In genomic region chr4:4032895-4033605, GRCh38 we compare ENCODE assay signal across 8 cellular contexts.
DNase-seq lines count a peak whose midpoint lies in the region; ATAC-seq and TF ChIP-seq lines count a peak whose summit lies in the region.
"Not testable (repeated sequence)": the region's sequence is repeated elsewhere in the genome, so short reads cannot be mapped to it uniquely, and the experiment has no call there.

No MANE protein-coding gene starts in this region.

- peak in 2 of 10 experiments; percentile 4 to 5 for DNase-seq in CD4-positive, alpha-beta T cell
- peak; percentile 69 for DNase-seq in MM.1S
- DNase-seq in SK-N-SH; activated T-cell treated with anti-CD3 and anti-CD28 coated beads, Interleukin-2, amount 50 U/mL, for 4 hours; neural progenitor cell (ENCODE audit: low spot score): not testable (repeated sequence)
- peak; percentile 16 to 41 for DNase-seq in left colon
- DNase-seq in thyroid gland, result peak; percentile 23 to 49

- not testable (repeated sequence) for H3K27me3 ChIP-seq in CD4-positive, alpha-beta T cell (ENCODE audit: control insufficient read depth, insufficient read depth, low read length); MM.1S (replicated peaks; ENCODE audit: insufficient read depth, low read length); duodenal mucosa (ENCODE audit: control insufficient read depth in 1 of 2, insufficient read depth in 2 of 2, low read length in 2 of 2); neural progenitor cell; thyroid gland
- peaks cover 14% of the 10 kb centered on the region; the same call in 1 of the 2 replicates for H3K27me3 ChIP-seq in SK-N-SH (ENCODE audit: insufficient read depth)

- peaks cover 27% of the 10 kb centered on the region for H3K27me3 Mint-ChIP-seq in CD4-positive, alpha-beta T cell
- H3K27me3 Mint-ChIP-seq in activated T-cell treated with anti-CD3 and anti-CD28 coated beads, Interleukin-2, amount 50 U/mL, for 4 hours (ENCODE audit: low read depth); neural progenitor cell (ENCODE audit: insufficient read depth, low read depth): not testable (repeated sequence)

- not testable (repeated sequence) for H3K9me3 Mint-ChIP-seq in CD4-positive, alpha-beta T cell; activated T-cell treated with anti-CD3 and anti-CD28 coated beads, Interleukin-2, amount 50 U/mL, for 4 hours; neural progenitor cell

- ATAC-seq in CD4-positive, alpha-beta T cell (ENCODE audit: poor library complexity); activated T-cell treated with anti-CD3 and anti-CD28 coated beads, Interleukin-2, amount 50 U/mL, for 4 hours; left colon: not testable (repeated sequence)

- CTCF ChIA-PET in CD4-positive, alpha-beta T cell (lab: Charles Lee); SK-N-SH (lab: Yijun Ruan, JAX): not testable (repeated sequence)

- H3K4me3 Mint-ChIP-seq in CD4-positive, alpha-beta T cell, result peak overlapping the region; percentile 12
- H3K4me3 Mint-ChIP-seq in activated T-cell treated with anti-CD3 and anti-CD28 coated beads, Interleukin-2, amount 50 U/mL, for 4 hours, result peak overlapping the region; percentile 8
- H3K4me3 Mint-ChIP-seq in neural progenitor cell, result peak overlapping the region; percentile 56

- H3K9me2 ChIP-seq in MM.1S (replicated peaks; ENCODE audit: insufficient read depth, low read length); SK-N-SH: not testable (repeated sequence)

- not testable (repeated sequence) for H4K20me1 ChIP-seq in MM.1S (ENCODE audit: insufficient read depth, low read length); SK-N-SH (ENCODE audit: insufficient read depth); neural progenitor cell (ENCODE audit: low read depth)

- POLR2A ChIA-PET in CD4-positive, alpha-beta T cell (lab: Charles Lee); SK-N-SH (lab: Yijun Ruan, JAX): not testable (repeated sequence)

- not testable (repeated sequence) for H3K27ac ChIP-seq in CD4-positive, alpha-beta T cell (ENCODE audit: low read depth, low read length); SK-N-SH (ENCODE audit: low read depth in 2 of 2, low read length in 1 of 2); duodenal mucosa (ENCODE audit: low read depth, low read length); neural progenitor cell; thyroid gland
- peak overlapping the region; percentile 98 for H3K27ac ChIP-seq in MM.1S (ENCODE audit: low read length)

- H3K9me3 ChIP-seq in CD4-positive, alpha-beta T cell (ENCODE audit: control insufficient read depth, low read length); MM.1S (replicated peaks; ENCODE audit: insufficient read depth, low read length); SK-N-SH; duodenal mucosa (ENCODE audit: control insufficient read depth in 1 of 2, low read length in 2 of 2); neural progenitor cell (ENCODE audit: low read depth); thyroid gland: not testable (repeated sequence)

- not testable (repeated sequence) for TF ChIP-seq EP300 in SK-N-SH (IDR thresholded peaks at IDR 0.05; ENCODE audit: borderline replicate concordance in 1 of 2, low read depth in 1 of 2, low read length in 1 of 2)

- not testable (repeated sequence) for H3K36me3 ChIP-seq in MM.1S (replicated peaks; ENCODE audit: insufficient read depth, low read length); SK-N-SH (replicated peaks in 1 of 2; ENCODE audit: control insufficient read depth in 1 of 2, insufficient read depth in 2 of 2, low read length in 1 of 2); duodenal mucosa (ENCODE audit: control insufficient read depth in 1 of 2, insufficient read depth in 2 of 2, low read length in 2 of 2); neural progenitor cell; thyroid gland

- not testable (repeated sequence) for H3K36me3 Mint-ChIP-seq in CD4-positive, alpha-beta T cell (ENCODE audit: low read depth); activated T-cell treated with anti-CD3 and anti-CD28 coated beads, Interleukin-2, amount 50 U/mL, for 4 hours (ENCODE audit: insufficient read depth); neural progenitor cell

- TF ChIP-seq POLR2A in thyroid gland (IDR thresholded peaks at IDR 0.05), result not testable (repeated sequence)

- WGBS in SK-N-SH (ENCODE audit: low lambda C conversion rate), result 10% methylated on average over 15 of the region's 16 CpGs
- WGBS in thyroid gland, 2 donors, result 15 to 31% methylated on average over 16 of the region's 16 CpGs

- intact Hi-C loops in CD4-positive, alpha-beta T cell (cut with DNase I, micrococcal nuclease); left colon (cut with DNase I, micrococcal nuclease); thyroid gland (cut with DNase I): not testable (repeated sequence)

- peaks cover 19% of the 10 kb centered on the region for H3F3A ChIP-seq in MM.1S (ENCODE audit: insufficient read depth, low read length)
- not testable (repeated sequence) for H3F3A ChIP-seq in SK-N-SH (replicated peaks; ENCODE audit: insufficient read depth); neural progenitor cell (ENCODE audit: low read depth)

- H3K4me2 ChIP-seq in MM.1S (ENCODE audit: low read depth, low read length) (peak overlapping the region; percentile 72), SK-N-SH (peak overlapping the region; percentile 50; the same call in 1 of the 2 replicates), neural progenitor cell (peak overlapping the region; percentile 62)

- peak overlapping the region; percentile 50 for H3K4me3 ChIP-seq in MM.1S (ENCODE audit: low read length)
- H3K4me3 ChIP-seq in SK-N-SH (ENCODE audit: low read depth in 2 of 2, low read length in 1 of 2), result peak overlapping the region in 1 of 2 experiments; percentile 37; a peak in 1 of 4 replicates
- H3K4me3 ChIP-seq in duodenal mucosa (ENCODE audit: low read depth in 1 of 2, low read length in 2 of 2), result peak overlapping the region; percentile 46 to 53
- H3K4me3 ChIP-seq in neural progenitor cell; thyroid gland (replicated peaks in 1 of 3): not testable (repeated sequence)

- H3K4me1 Mint-ChIP-seq in CD4-positive, alpha-beta T cell (ENCODE audit: low read depth); activated T-cell treated with anti-CD3 and anti-CD28 coated beads, Interleukin-2, amount 50 U/mL, for 4 hours (ENCODE audit: low read depth): not testable (repeated sequence)
- H3K4me1 Mint-ChIP-seq in neural progenitor cell, result peaks cover 31% of the 10 kb centered on the region

- TF ChIP-seq RAD21 in SK-N-SH (IDR thresholded peaks at IDR 0.05; ENCODE audit: low read length), result not testable (repeated sequence)

- TF ChIP-seq CTCF in CD4-positive, alpha-beta T cell (IDR thresholded peaks at IDR 0.05); MM.1S (IDR thresholded peaks at IDR 0.05; ENCODE audit: low read length); SK-N-SH (IDR thresholded peaks at IDR 0.05); neural progenitor cell (IDR thresholded peaks at IDR 0.05); thyroid gland (IDR thresholded peaks at IDR 0.05): not testable (repeated sequence)

- H3K27ac Mint-ChIP-seq in CD4-positive, alpha-beta T cell; neural progenitor cell: not testable (repeated sequence)

- H2AFZ ChIP-seq in MM.1S (ENCODE audit: low read length); SK-N-SH (ENCODE audit: low read depth); neural progenitor cell (replicated peaks): not testable (repeated sequence)

- H3K79me2 ChIP-seq in MM.1S (ENCODE audit: low read length); SK-N-SH (ENCODE audit: insufficient read depth); neural progenitor cell (ENCODE audit: low read depth): not testable (repeated sequence)

- H3K4me1 ChIP-seq in MM.1S (ENCODE audit: low read length), result peaks cover 30% of the 10 kb centered on the region
- not testable (repeated sequence) for H3K4me1 ChIP-seq in SK-N-SH (ENCODE audit: control insufficient read depth in 1 of 2, insufficient read depth in 2 of 2, low read depth in 1 of 2, low read length in 1 of 2); duodenal mucosa (ENCODE audit: control insufficient read depth in 1 of 2, insufficient read depth in 2 of 2, low read length in 2 of 2); thyroid gland
- peaks cover 16% of the 10 kb centered on the region for H3K4me1 ChIP-seq in neural progenitor cell

- H3K9ac ChIP-seq in MM.1S (ENCODE audit: low read length), result peak overlapping the region; percentile 86
- not testable (repeated sequence) for H3K9ac ChIP-seq in SK-N-SH; duodenal mucosa (ENCODE audit: low read depth in 1 of 2, low read length in 2 of 2); neural progenitor cell
